In genomic region chr3:49500408-49501257, GRCh38 we compare ENCODE assay signal across 8 cellular contexts. TPM values are rescaled to one million over a fixed set of nuclear protein-coding genes. Genes with fewer than 3 reads are reported as not detected.
A peak's percentile ranks its signal among the peaks of the same experiment; 100 is the strongest.
DNase-seq lines count a peak whose midpoint lies in the region; ATAC-seq and TF ChIP-seq lines count a peak whose summit lies in the region.

No MANE protein-coding gene starts in this region.

- H3K27me3 ChIP-seq in Panc1 (ENCODE audit: control insufficient read depth, insufficient read depth, low read length), result no peaks in the 10 kb centered on the region

- no peaks in the 10 kb centered on the region for H3K9me3 Mint-ChIP-seq in nephron progenitor cell

- H3K27ac ChIP-seq in Panc1 (ENCODE audit: low read length), result no peak overlapping the region

- peak; percentile 96 for TF ChIP-seq POLR2A in erythroblast (IDR thresholded peaks at IDR 0.05; ENCODE audit: low read length)

- H3K36me3 Mint-ChIP-seq in nephron progenitor cell (ENCODE audit: low read depth), result peaks cover 12% of the 10 kb centered on the region

- ATAC-seq in Panc1 (peak; percentile 56; the same call in 1 of the 2 replicates), HG03139 (IDR thresholded peaks at IDR 0.05; ENCODE audit: unreplicated experiment) (no peak)

- POLR2A ChIA-PET in Panc1 (lab: Charles Lee), result interaction anchor here (0.5 kb wide), 1 partner anchor 161 kb away, joined by 6 read pairs; the partner anchor contains the start of gene USP4

- no peak overlapping the region for H3K4me3 ChIP-seq in Panc1 (ENCODE audit: low read depth in 2 of 2, low read length in 2 of 2)

- H3K4me3 Mint-ChIP-seq in nephron progenitor cell, result no peak overlapping the region

- no peaks in the 10 kb centered on the region for H3K27me3 Mint-ChIP-seq in nephron progenitor cell (ENCODE audit: low read depth, poor library complexity)

- CTCF ChIA-PET in Panc1 (lab: Charles Lee), result no interaction called here

- in situ Hi-C loops in Panc1 (cut with HindIII; ENCODE audit: low pct_unique_long_range_greater_than_20kb, low sequenced_read_pairs), result no loop called here

- no peaks in the 10 kb centered on the region for H3K4me1 ChIP-seq in Panc1 (ENCODE audit: control insufficient read depth, insufficient read depth, low read length)

- no peaks in the 10 kb centered on the region for H3K9me3 ChIP-seq in Panc1 (ENCODE audit: control insufficient read depth, insufficient read depth, low read depth, low read length)

- intact Hi-C loops in Panc1 (cut with micrococcal nuclease; ENCODE audit: unreplicated experiment), result no loop called here

- no TSS peak for BruUV-seq in Panc1 (replicated peaks; lab: Mats Ljungman, UMichigan)

- peaks cover 6% of the 10 kb centered on the region for H3K4me1 Mint-ChIP-seq in nephron progenitor cell

- no peaks in the 10 kb centered on the region for H3K36me3 ChIP-seq in Panc1 (ENCODE audit: control insufficient read depth, insufficient read depth, low read length)

- TF ChIP-seq CTCF in Panc1 (IDR thresholded peaks at IDR 0.05) (no peak), nephron progenitor cell (IDR thresholded peaks at IDR 0.05) (no peak)

- H3K27ac Mint-ChIP-seq in nephron progenitor cell, result peak overlapping the region; percentile 88

- peak; percentile 18 for DNase-seq in CMK (ENCODE audit: low read depth)
- no peak for DNase-seq in Panc1 (ENCODE audit: low read depth, low spot score)
- peak; percentile 97 for DNase-seq in erythroblast (lab: John Stamatoyannopoulos, UW)
- no peak for DNase-seq in nephron progenitor cell
- DNase-seq in cortex of kidney (lab: John Stamatoyannopoulos, UW), result no peak
- DNase-seq in stimulated activated naive CD4-positive, alpha-beta T cell treated with Interleukin-2 at 50 U/mL for 16 hours (lab: John Stamatoyannopoulos, UW), result no peak
- DNase-seq in germinal center (ENCODE audit: low spot score), result no peak

RNA-seq across cellular contexts. Expression of gene DAG1, which starts 30.6 kb away (rescaled TPM):
- total RNA-seq in Panc1 (2021; ENCODE audit: unreplicated experiment), result 160 TPM
- 74.8 TPM for polyA plus RNA-seq in Panc1 (2012; ENCODE audit: insufficient read length)

RNA-seq across cellular contexts. Expression of gene BSN, which starts 53.6 kb away (rescaled TPM):
- total RNA-seq in Panc1 (2021; ENCODE audit: unreplicated experiment), result 0.87 TPM
- 0.76 TPM for polyA plus RNA-seq in Panc1 (2012; ENCODE audit: insufficient read length)

Comparison
In these comparisons a context has a peak if more than half of its experiments do, and no peak if none do; other contexts are left out.
1. DNase-seq: peak in CMK (single experiment) and erythroblast (2 of 2); none in Panc1 (single experiment), nephron progenitor cell (single experiment), cortex of kidney (single experiment), stimulated activated naive CD4-positive, alpha-beta T cell treated with Interleukin-2 at 50 U/mL for 16 hours (single experiment) and germinal center (single experiment).